In genomic region chr5:149598234-149598633, GRCh38 we compare ENCODE assay signal across 7 cellular contexts. TPM values are rescaled to one million over a fixed set of nuclear protein-coding genes. Genes with fewer than 3 reads are reported as not detected.
A peak's percentile ranks its signal among the peaks of the same experiment; 100 is the strongest.
DNase-seq lines count a peak whose midpoint lies in the region; ATAC-seq and TF ChIP-seq lines count a peak whose summit lies in the region.
"Not testable (repeated sequence)": the region's sequence is repeated elsewhere in the genome, so short reads cannot be mapped to it uniquely, and the experiment has no call there.
"Had no signal": no experiment of that assay in that cellular context is flagged by ENCODE, and none has a peak within 500 bp of the region (broad histone marks: within the 10 kb centered on the region; RNA-seq: fewer than 3 reads in every experiment).

No MANE protein-coding gene starts in this region.

- H3K27ac Mint-ChIP-seq in activated B cell treated with CpG ODN at 0.5 μM for 24 hours (peak overlapping the region; percentile 18), nephron progenitor cell (peak overlapping the region; percentile 49)
- peak overlapping the region; percentile 56 for H3K27ac Mint-ChIP-seq in central memory CD8-positive, alpha-beta T cell (ENCODE audit: low read depth)

- not testable (repeated sequence) for H3K36me3 Mint-ChIP-seq in activated B cell treated with CpG ODN at 0.5 μM for 24 hours (ENCODE audit: low read depth); central memory CD8-positive, alpha-beta T cell (ENCODE audit: insufficient read depth); nephron progenitor cell (ENCODE audit: low read depth)

- peak overlapping the region; percentile 100 for H3K27ac ChIP-seq in 22Rv1
- H3K27ac ChIP-seq in DOHH2 (ENCODE audit: low read depth, low read length): peak overlapping the region; percentile 91
- H3K27ac ChIP-seq in esophagus squamous epithelium: peak overlapping the region in 3 of 4 donors; percentile 43 to 88 (median 56)

- not testable (repeated sequence) for H4K20me1 ChIP-seq in DOHH2 (ENCODE audit: control insufficient read depth, insufficient read depth, low read depth, low read length)

- POLR2A ChIA-PET in activated B cell treated with CpG ODN at 0.5 μM for 24 hours (lab: Charles Lee): interaction anchor here (0.7 kb wide), 2 partner anchors 18 to 783 kb away, joined by 3 read pairs; no protein-coding TSS in a partner anchor

- H3K9me2 ChIP-seq in DOHH2 (replicated peaks; ENCODE audit: control insufficient read depth, low read length): not testable (repeated sequence)

- TF ChIP-seq CTCF in 22Rv1 (IDR thresholded peaks at IDR 0.05); DOHH2 (IDR thresholded peaks at IDR 0.05; ENCODE audit: low read depth, low read length, poor library complexity, severe bottlenecking); activated B cell treated with CpG ODN at 0.5 μM for 24 hours (IDR thresholded peaks at IDR 0.05); esophagus squamous epithelium (IDR thresholded peaks at IDR 0.05); nephron progenitor cell (IDR thresholded peaks at IDR 0.05): not testable (repeated sequence)

- peaks cover 93% of the 10 kb centered on the region for H3K4me1 ChIP-seq in DOHH2 (ENCODE audit: control insufficient read depth, low read length)
- H3K4me1 ChIP-seq in esophagus squamous epithelium: peaks cover 8 to 46% (median 17%) of the 10 kb centered on the region in 3 donors

- H3K4me1 Mint-ChIP-seq in activated B cell treated with CpG ODN at 0.5 μM for 24 hours: peaks cover 24% of the 10 kb centered on the region
- not testable (repeated sequence) for H3K4me1 Mint-ChIP-seq in central memory CD8-positive, alpha-beta T cell; nephron progenitor cell

- not testable (repeated sequence) for DNase-seq in activated B cell treated with CpG ODN at 0.5 μM for 24 hours; central memory CD8-positive, alpha-beta T cell (ENCODE audit: low spot score in 2 of 2); esophagus squamous epithelium (lab: John Stamatoyannopoulos, UW); nephron progenitor cell

- peak overlapping the region; percentile 77 for H3K4me2 ChIP-seq in DOHH2 (ENCODE audit: low read length)

- ATAC-seq in activated B cell treated with CpG ODN at 0.5 μM for 24 hours (ENCODE audit: low read depth); central memory CD8-positive, alpha-beta T cell (replicated peaks; ENCODE audit: extremely low read depth, poor library complexity, severe bottlenecking): not testable (repeated sequence)

- not testable (repeated sequence) for H3K27me3 ChIP-seq in DOHH2 (ENCODE audit: control insufficient read depth, low read length); esophagus squamous epithelium

- H3K9me3 Mint-ChIP-seq in activated B cell treated with CpG ODN at 0.5 μM for 24 hours; central memory CD8-positive, alpha-beta T cell; nephron progenitor cell: not testable (repeated sequence)

- peaks cover 28% of the 10 kb centered on the region for H3K36me3 ChIP-seq in DOHH2 (ENCODE audit: control insufficient read depth, low read length)
- peaks cover 0 to 48% (median 3%) of the 10 kb centered on the region in 3 donors for H3K36me3 ChIP-seq in esophagus squamous epithelium

- not testable (repeated sequence) for H3K4me3 Mint-ChIP-seq in activated B cell treated with CpG ODN at 0.5 μM for 24 hours; central memory CD8-positive, alpha-beta T cell; nephron progenitor cell

- WGBS in esophagus squamous epithelium, 2 donors: 87 to 100% methylated on average over 2 of the region's 2 CpGs

- peaks cover 12% of the 10 kb centered on the region for H3K79me2 ChIP-seq in DOHH2 (ENCODE audit: control insufficient read depth, low read length)

- CTCF ChIA-PET in activated B cell treated with CpG ODN at 0.5 μM for 24 hours (lab: Charles Lee): not testable (repeated sequence)

- not testable (repeated sequence) for TF ChIP-seq POLR2A in esophagus squamous epithelium (IDR thresholded peaks at IDR 0.05)

- not testable (repeated sequence) for H3K27me3 Mint-ChIP-seq in activated B cell treated with CpG ODN at 0.5 μM for 24 hours
- H3K27me3 Mint-ChIP-seq in central memory CD8-positive, alpha-beta T cell: peaks cover 12% of the 10 kb centered on the region
- H3K27me3 Mint-ChIP-seq in nephron progenitor cell (ENCODE audit: low read depth, poor library complexity): peaks cover 22% of the 10 kb centered on the region

- H3F3A ChIP-seq in DOHH2 (ENCODE audit: control insufficient read depth, insufficient read depth): peaks cover 48% of the 10 kb centered on the region

- not testable (repeated sequence) for H3K9me3 ChIP-seq in DOHH2 (ENCODE audit: control insufficient read depth, insufficient read depth, low read length); esophagus squamous epithelium

- intact Hi-C loops in activated B cell treated with CpG ODN at 0.5 μM for 24 hours (cut with micrococcal nuclease); esophagus squamous epithelium (cut with DNase I): not testable (repeated sequence)

- peak overlapping the region; percentile 7; the same call in 1 of the 2 replicates for H3K4me3 ChIP-seq in DOHH2 (ENCODE audit: low read length)
- not testable (repeated sequence) for H3K4me3 ChIP-seq in esophagus squamous epithelium

RNA-seq across cellular contexts. Expression of gene ARHGEF37, which starts 16.9 kb away (rescaled TPM):
- 0.88 and 1.1 TPM in 2 replicates for total RNA-seq in activated B cell treated with CpG ODN at 0.5 μM for 24 hours
- 10 to 100 TPM; 14.5 to 29.3 (median 18.0) TPM for total RNA-seq in esophagus squamous epithelium
- total RNA-seq: CD8-positive, alpha-beta T cell had no signal

RNA-seq across cellular contexts. Expression of gene CSNK1A1, which starts 47.0 kb away (rescaled TPM):
- total RNA-seq in activated B cell treated with CpG ODN at 0.5 μM for 24 hours (120 and 133 TPM in 2 replicates), esophagus squamous epithelium (100 to 1,000 TPM; 223 to 388 (median 301) TPM)
